8 cellular contexts compared by ENCODE assay signal in the genomic region with DNA sequence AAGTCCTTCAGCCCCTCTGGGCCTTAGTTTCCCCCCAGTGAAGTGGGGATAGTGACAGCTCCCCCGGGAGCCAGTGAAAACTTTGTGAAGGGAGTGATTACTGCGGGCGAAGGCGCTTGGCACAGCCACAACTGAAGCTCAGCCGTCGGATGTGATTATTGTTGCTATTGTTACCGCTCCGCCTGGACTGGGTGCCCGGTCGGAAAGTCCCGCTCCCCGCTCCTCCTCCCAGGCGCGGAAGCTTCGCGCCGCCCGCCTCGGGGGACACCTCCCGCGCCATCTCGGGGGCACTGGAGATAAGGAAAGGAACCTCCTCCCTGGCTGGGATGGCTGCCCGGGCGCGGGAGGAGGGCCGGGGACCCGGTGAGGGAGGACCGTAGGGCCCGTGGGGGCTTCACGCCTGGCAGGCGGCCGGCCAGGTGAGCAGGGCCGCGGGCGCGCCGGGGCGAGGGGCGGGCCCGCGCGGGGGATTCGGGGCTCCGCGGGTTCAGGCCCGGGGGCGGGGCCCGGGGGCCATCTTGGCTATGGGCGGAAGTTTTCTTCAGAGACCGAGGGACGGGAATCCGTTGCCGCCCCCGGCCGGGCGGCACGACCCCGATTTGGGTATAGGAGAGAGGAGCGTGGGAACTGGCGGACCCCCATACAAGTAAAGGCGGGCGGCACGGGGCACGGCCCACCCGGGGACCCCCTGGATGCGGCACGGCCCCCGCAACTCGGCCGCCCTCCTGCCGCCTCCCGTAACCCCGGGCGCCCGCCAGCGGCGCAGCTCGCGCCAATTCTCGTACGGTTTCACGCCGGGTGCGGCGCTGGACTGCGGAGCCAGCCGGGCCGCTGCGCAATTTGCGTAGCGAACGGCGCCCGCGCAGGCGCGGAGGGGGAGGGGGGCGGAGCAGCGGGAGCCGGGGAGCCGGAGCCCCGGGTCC. TPM values are rescaled to one million over a fixed set of nuclear protein-coding genes. Genes with fewer than 3 reads are reported as not detected.
DNase-seq lines count a peak whose midpoint lies in the region; ATAC-seq, FAIRE-seq and TF ChIP-seq lines count a peak whose summit lies in the region.

A gene with protein sequence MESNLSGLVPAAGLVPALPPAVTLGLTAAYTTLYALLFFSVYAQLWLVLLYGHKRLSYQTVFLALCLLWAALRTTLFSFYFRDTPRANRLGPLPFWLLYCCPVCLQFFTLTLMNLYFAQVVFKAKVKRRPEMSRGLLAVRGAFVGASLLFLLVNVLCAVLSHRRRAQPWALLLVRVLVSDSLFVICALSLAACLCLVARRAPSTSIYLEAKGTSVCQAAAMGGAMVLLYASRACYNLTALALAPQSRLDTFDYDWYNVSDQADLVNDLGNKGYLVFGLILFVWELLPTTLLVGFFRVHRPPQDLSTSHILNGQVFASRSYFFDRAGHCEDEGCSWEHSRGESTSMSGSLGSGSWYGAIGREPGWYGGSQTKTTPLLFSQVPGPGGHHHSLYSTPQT (plus strand): TSS at position 887 of the 923 bp plus-strand sequence. CDS start 677 bp downstream, outside the sequence.

- H3K4me3 ChIP-seq in A549 (peak within 1 kb of the TSS; percentile 63), kidney epithelial cell (ENCODE audit: low read depth, low read length) (peak within 1 kb of the TSS; percentile 65)

- TF ChIP-seq POLR2A in A549 (IDR thresholded peaks at IDR 0.05; ENCODE audit: low read length), result peak; percentile 38

- DNase-seq in A549 (ENCODE audit: low read depth in 1 of 2, low spot score in 1 of 2) (peak; percentile 75 to 79), NCI-H2227 (lab: John Stamatoyannopoulos, UW; ENCODE audit: unreplicated experiment) (peak; percentile 89), cerebellum (ENCODE audit: low spot score) (peak; percentile 90), kidney epithelial cell (ENCODE audit: low read depth) (no peak)
- DNase-seq in activated CD4-positive, alpha-beta T cell treated with anti-CD3 and anti-CD28 coated beads for 1 hour, result peak; percentile 90
- peak; percentile 75 to 83 for DNase-seq in stimulated activated CD4-positive, alpha-beta T cell treated with anti-CD3 and anti-CD28 coated beads, Interleukin-15, amount 100 ng/mL, for 48 hours (ENCODE audit: low read depth in 2 of 2)

- CTCF ChIA-PET in A549 (lab: Yijun Ruan, JAX), result interaction anchor here (1.3 to 20.5 kb wide), 6 partner anchors 14 to 42 kb away, joined by 3 to 448 read pairs (median 5); a partner anchor contains a TSS

- TF ChIP-seq RAD21 in A549 (conservative IDR thresholded peaks at IDR 0.05 in 1 of 2, IDR thresholded peaks at IDR 0.05 in 1 of 2), result no peak

- POLR2A ChIA-PET in A549 (lab: Yijun Ruan, JAX), result interaction anchor here (0.6 to 5.8 kb wide), 9 partner anchors 9 to 100 kb away, joined by 3 to 49 read pairs (median 6); a partner anchor contains a TSS

- TF ChIP-seq EP300 in A549 (IDR thresholded peaks at IDR 0.05), result no peak

- H3K27ac ChIP-seq in A549, result peak within 1 kb of the TSS; percentile 93 to 98

- H3K27me3 ChIP-seq in kidney epithelial cell (ENCODE audit: control insufficient read depth, insufficient read depth, low read length), result peaks cover 3% of the 10 kb centered on the region

- WGBS in A549 (ENCODE audit: missing lambda C conversion rate), result 13% methylated on average over 8 of the region's 102 CpGs

- H3K9me3 ChIP-seq in A549, result no peaks in the 10 kb centered on the region

- H3K4me2 ChIP-seq in A549, result peak within 1 kb of the TSS; percentile 86

- H3K4me1 ChIP-seq in A549, result peaks cover 17% of the 10 kb centered on the region; the same call in 1 of the 3 replicates

- no peak for FAIRE-seq in A549 (lab: Jason Lieb, UNC)

- TF ChIP-seq CTCF in A549 (IDR thresholded peaks at IDR 0.05), result no peak
- no peak for TF ChIP-seq CTCF in kidney epithelial cell (IDR thresholded peaks at IDR 0.05; ENCODE audit: insufficient read depth, low read length, poor library complexity, severe bottlenecking)

- peak; percentile 65 to 68 for ATAC-seq in A549
- ATAC-seq in GM18867 (IDR thresholded peaks at IDR 0.05; ENCODE audit: unreplicated experiment), result peak; percentile 61
- peak; percentile 51 for ATAC-seq in HG03095 (IDR thresholded peaks at IDR 0.05; ENCODE audit: unreplicated experiment)

- peaks cover 2% of the 10 kb centered on the region for H3K36me3 ChIP-seq in kidney epithelial cell (ENCODE audit: control insufficient read depth, insufficient read depth, low read length)

TF ChIP-seq in A549, 52 proteins besides CTCF, POLR2A, EP300 and RAD21 (continues in another document):
- TF ChIP-seq, protein P1, sequence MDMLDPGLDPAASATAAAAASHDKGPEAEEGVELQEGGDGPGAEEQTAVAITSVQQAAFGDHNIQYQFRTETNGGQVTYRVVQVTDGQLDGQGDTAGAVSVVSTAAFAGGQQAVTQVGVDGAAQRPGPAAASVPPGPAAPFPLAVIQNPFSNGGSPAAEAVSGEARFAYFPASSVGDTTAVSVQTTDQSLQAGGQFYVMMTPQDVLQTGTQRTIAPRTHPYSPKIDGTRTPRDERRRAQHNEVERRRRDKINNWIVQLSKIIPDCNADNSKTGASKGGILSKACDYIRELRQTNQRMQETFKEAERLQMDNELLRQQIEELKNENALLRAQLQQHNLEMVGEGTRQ (IDR thresholded peaks at IDR 0.05), result no peak
- TF ChIP-seq HOXB5 (CRISPR knock-in tag; IDR thresholded peaks at IDR 0.05) (0 out of 2 replicates have a peak, but pooled peaks have one; percentile 20), TFCP2L1 (CRISPR knock-in tag; IDR thresholded peaks at IDR 0.05) (no peak), BHLHE40 (IDR thresholded peaks at IDR 0.05; ENCODE audit: low read depth, low read length) (no peak), TP53 (CRISPR knock-in tag; IDR thresholded peaks at IDR 0.05) (no peak), FOSL2 (IDR thresholded peaks at IDR 0.05) (no peak), FOSL2 (CRISPR knock-in tag; IDR thresholded peaks at IDR 0.05) (no peak), RCOR1 (IDR thresholded peaks at IDR 0.05; ENCODE audit: low read depth, low read length) (no peak), MAZ (IDR thresholded peaks at IDR 0.05; ENCODE audit: borderline replicate concordance, low read depth, low read length) (no peak), HOXB13 (CRISPR knock-in tag; IDR thresholded peaks at IDR 0.05; ENCODE audit: low read depth) (no peak), JUN (IDR thresholded peaks at IDR 0.05) (peak in 1 of 2 experiments; percentile 64; a peak in 3 of 5 replicates), HEYL (CRISPR knock-in tag; IDR thresholded peaks at IDR 0.05) (no peak), SMC3 (IDR thresholded peaks at IDR 0.05) (no peak), CBX2 (IDR thresholded peaks at IDR 0.05; ENCODE audit: borderline replicate concordance, low read depth) (no peak), CHD4 (IDR thresholded peaks at IDR 0.05; ENCODE audit: borderline replicate concordance) (no peak), RFX5 (IDR thresholded peaks at IDR 0.05) (no peak)
- TF ChIP-seq, protein P2, sequence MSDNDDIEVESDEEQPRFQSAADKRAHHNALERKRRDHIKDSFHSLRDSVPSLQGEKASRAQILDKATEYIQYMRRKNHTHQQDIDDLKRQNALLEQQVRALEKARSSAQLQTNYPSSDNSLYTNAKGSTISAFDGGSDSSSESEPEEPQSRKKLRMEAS (IDR thresholded peaks at IDR 0.05), result peak; percentile 50
- TF ChIP-seq, protein P3, sequence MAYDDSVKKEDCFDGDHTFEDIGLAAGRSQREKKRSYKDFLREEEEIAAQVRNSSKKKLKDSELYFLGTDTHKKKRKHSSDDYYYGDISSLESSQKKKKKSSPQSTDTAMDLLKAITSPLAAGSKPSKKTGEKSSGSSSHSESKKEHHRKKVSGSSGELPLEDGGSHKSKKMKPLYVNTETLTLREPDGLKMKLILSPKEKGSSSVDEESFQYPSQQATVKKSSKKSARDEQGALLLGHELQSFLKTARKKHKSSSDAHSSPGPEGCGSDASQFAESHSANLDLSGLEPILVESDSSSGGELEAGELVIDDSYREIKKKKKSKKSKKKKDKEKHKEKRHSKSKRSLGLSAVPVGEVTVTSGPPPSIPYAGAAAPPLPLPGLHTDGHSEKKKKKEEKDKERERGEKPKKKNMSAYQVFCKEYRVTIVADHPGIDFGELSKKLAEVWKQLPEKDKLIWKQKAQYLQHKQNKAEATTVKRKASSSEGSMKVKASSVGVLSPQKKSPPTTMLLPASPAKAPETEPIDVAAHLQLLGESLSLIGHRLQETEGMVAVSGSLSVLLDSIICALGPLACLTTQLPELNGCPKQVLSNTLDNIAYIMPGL (CRISPR knock-in tag; IDR thresholded peaks at IDR 0.05; ENCODE audit: borderline replicate concordance), result no peak
- TF ChIP-seq, protein P4, sequence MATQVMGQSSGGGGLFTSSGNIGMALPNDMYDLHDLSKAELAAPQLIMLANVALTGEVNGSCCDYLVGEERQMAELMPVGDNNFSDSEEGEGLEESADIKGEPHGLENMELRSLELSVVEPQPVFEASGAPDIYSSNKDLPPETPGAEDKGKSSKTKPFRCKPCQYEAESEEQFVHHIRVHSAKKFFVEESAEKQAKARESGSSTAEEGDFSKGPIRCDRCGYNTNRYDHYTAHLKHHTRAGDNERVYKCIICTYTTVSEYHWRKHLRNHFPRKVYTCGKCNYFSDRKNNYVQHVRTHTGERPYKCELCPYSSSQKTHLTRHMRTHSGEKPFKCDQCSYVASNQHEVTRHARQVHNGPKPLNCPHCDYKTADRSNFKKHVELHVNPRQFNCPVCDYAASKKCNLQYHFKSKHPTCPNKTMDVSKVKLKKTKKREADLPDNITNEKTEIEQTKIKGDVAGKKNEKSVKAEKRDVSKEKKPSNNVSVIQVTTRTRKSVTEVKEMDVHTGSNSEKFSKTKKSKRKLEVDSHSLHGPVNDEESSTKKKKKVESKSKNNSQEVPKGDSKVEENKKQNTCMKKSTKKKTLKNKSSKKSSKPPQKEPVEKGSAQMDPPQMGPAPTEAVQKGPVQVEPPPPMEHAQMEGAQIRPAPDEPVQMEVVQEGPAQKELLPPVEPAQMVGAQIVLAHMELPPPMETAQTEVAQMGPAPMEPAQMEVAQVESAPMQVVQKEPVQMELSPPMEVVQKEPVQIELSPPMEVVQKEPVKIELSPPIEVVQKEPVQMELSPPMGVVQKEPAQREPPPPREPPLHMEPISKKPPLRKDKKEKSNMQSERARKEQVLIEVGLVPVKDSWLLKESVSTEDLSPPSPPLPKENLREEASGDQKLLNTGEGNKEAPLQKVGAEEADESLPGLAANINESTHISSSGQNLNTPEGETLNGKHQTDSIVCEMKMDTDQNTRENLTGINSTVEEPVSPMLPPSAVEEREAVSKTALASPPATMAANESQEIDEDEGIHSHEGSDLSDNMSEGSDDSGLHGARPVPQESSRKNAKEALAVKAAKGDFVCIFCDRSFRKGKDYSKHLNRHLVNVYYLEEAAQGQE (IDR thresholded peaks at IDR 0.05), result 0 out of 2 replicates have a peak, but pooled peaks have one; percentile 21

RNA-seq across cellular contexts. Expression of the gene that starts here (rescaled TPM):
- 11.0 and 14.4 TPM in 2 replicates for polyA plus RNA-seq in A549 (2011; rRNA removed)
- polyA plus RNA-seq in A549 (2012; cell fraction: cytosol; rRNA removed), result 27.0 and 40.8 TPM in 2 replicates
- polyA plus RNA-seq in A549 (2012; cell fraction: nucleus; rRNA removed), result 77.0 and 77.5 TPM in 2 replicates
- polyA plus RNA-seq in A549 (2017; fragmentation: RNase III; extraction: RNeasy Plus Mini Kit Qiagen cat#74134 plus additional on column Dnase treatment), result 33.9 to 38.5 TPM (median 37.4 TPM) in 3 replicates
- polyA minus RNA-seq in A549 (2011; rRNA and poly(A)+ RNA removed), result 17.2 and 17.6 TPM in 2 replicates
- 13.2 TPM for total RNA-seq in cerebellum
- total RNA-seq in kidney epithelial cell, result 21.9 and 44.3 TPM in 2 replicates
